Comparison of ENCODE assay signal across 39 cellular contexts in genomic region chr12:9068600-9068999, GRCh38. TPM values are rescaled to one million over a fixed set of nuclear protein-coding genes. Genes with fewer than 3 reads are reported as not detected.
DNase-seq lines count a peak whose midpoint lies in the region; ATAC-seq, FAIRE-seq and TF ChIP-seq lines count a peak whose summit lies in the region.
"Had no signal": no experiment of that assay in that cellular context is flagged by ENCODE, and none has a peak within 500 bp of the region (broad histone marks: within the 10 kb centered on the region; RNA-seq: fewer than 3 reads in every experiment).

No MANE protein-coding gene starts in this region.

- H3K9me3 Mint-ChIP-seq in central memory CD8-positive, alpha-beta T cell: no peaks in the 10 kb centered on the region
- H3K9me3 Mint-ChIP-seq: CD4-positive, alpha-beta memory T cell; CD4-positive, alpha-beta T cell; CD8-positive, alpha-beta T cell had no signal

- H3K4me2 ChIP-seq in HepG2 (ENCODE audit: low read depth, low read length) (no peak overlapping the region), OCI-LY3 (ENCODE audit: low read length) (peak overlapping the region; percentile 27)
- H3K4me2 ChIP-seq: A549; BLaER1; BLaER1 treated with 17β-estradiol and CSF1 and Interleukin-3, amounts not matched to agents 10 nM and 100 nM had no signal

- H3K27ac ChIP-seq in HepG2 (ENCODE audit: extremely low read length, insufficient read depth, low read length) (no peak overlapping the region), right lobe of liver (no peak overlapping the region), HEK293 (ENCODE audit: extremely low read depth, low read depth, low read length) (no peak overlapping the region), OCI-LY3 (ENCODE audit: low read length) (no peak overlapping the region)
- H3K27ac ChIP-seq: 22Rv1; A549; BLaER1; BLaER1 treated with 17β-estradiol and CSF1 and Interleukin-3, amounts not matched to agents 10 nM and 100 nM; C4-2B had no signal

- peak overlapping the region; percentile 38 for H3K27ac Mint-ChIP-seq in central memory CD8-positive, alpha-beta T cell (ENCODE audit: low read depth)
- H3K27ac Mint-ChIP-seq: B cell; CD4-positive, alpha-beta T cell; CD4-positive, CD25-positive, alpha-beta regulatory T cell; CD8-positive, alpha-beta T cell had no signal

- DNase-seq in HepG2 (ENCODE audit: low spot score) (no peak), right lobe of liver (no peak), NCI-H69 (lab: John Stamatoyannopoulos, UW) (no peak), iPS-NIHi11 (ENCODE audit: low spot score) (no peak), Kasumi-1 (lab: John Stamatoyannopoulos, UW) (no peak)
- DNase-seq in central memory CD8-positive, alpha-beta T cell (ENCODE audit: low spot score in 2 of 2): no peak
- DNase-seq: 8988T; ACHN; AML-193; BE2C; C1 segment of cervical spinal cord; Caco-2; Calu3; CD4-positive, alpha-beta memory T cell; CD4-positive, alpha-beta T cell; CD4-positive, CD25-positive, alpha-beta regulatory T cell; CD8-positive, alpha-beta memory T cell; CD8-positive, alpha-beta T cell; COR-L47; DMS 273 treated with DMSO at 0.1 percent for 48 hours; DMS153; DMS53; DMS79; DMS79 treated with DMSO at 0.1 percent for 48 hours; DND-41; EL had no signal

- no peaks in the 10 kb centered on the region for H3K79me2 ChIP-seq in HepG2 (ENCODE audit: insufficient read depth, low read length)
- no peaks in the 10 kb centered on the region for H3K79me2 ChIP-seq in OCI-LY3 (ENCODE audit: low read length)

- TF ChIP-seq POLR2A in HepG2 (IDR thresholded peaks at IDR 0.05; ENCODE audit: insufficient read depth in 1 of 2, low read depth in 2 of 2, low read length in 2 of 2) (no peak), right lobe of liver (IDR thresholded peaks at IDR 0.05) (no peak)

- ATAC-seq in HepG2 (no peak), right lobe of liver (no peak)
- no peak for ATAC-seq in central memory CD8-positive, alpha-beta T cell (replicated peaks; ENCODE audit: extremely low read depth, poor library complexity, severe bottlenecking)
- ATAC-seq: A549; CD8-positive, alpha-beta T cell had no signal

- no peak for TF ChIP-seq RAD21 in HepG2 (CRISPR knock-in tag; IDR thresholded peaks at IDR 0.05)

- in situ Hi-C loops in HepG2 (cut with HindIII; ENCODE audit: extremely low pct_ligation_motif_present, low pct_unique_long_range_greater_than_20kb): no loop called here

- H3K4me3 Mint-ChIP-seq in central memory CD8-positive, alpha-beta T cell: no peak overlapping the region
- H3K4me3 Mint-ChIP-seq: B cell; CD14-positive monocyte; CD4-positive, alpha-beta memory T cell; CD4-positive, alpha-beta T cell; CD4-positive, CD25-positive, alpha-beta regulatory T cell; CD8-positive, alpha-beta memory T cell; CD8-positive, alpha-beta T cell had no signal

- TF ChIP-seq EP300 in HepG2 (IDR thresholded peaks at IDR 0.05; ENCODE audit: low read depth in 2 of 2, low read length in 2 of 2) (no peak), HepG2 (CRISPR knock-in tag; IDR thresholded peaks at IDR 0.05; ENCODE audit: borderline replicate concordance) (no peak)

- H4K20me1 ChIP-seq in HepG2 (ENCODE audit: insufficient read depth, low read length): peaks cover 16% of the 10 kb centered on the region
- no peaks in the 10 kb centered on the region for H4K20me1 ChIP-seq in OCI-LY3 (ENCODE audit: insufficient read depth, low read length)
- H4K20me1 ChIP-seq: BLaER1; BLaER1 treated with 17β-estradiol and CSF1 and Interleukin-3, amounts not matched to agents 10 nM and 100 nM had no signal

- no peak for TF ChIP-seq CTCF in HepG2 (CRISPR knock-in tag; IDR thresholded peaks at IDR 0.05)
- TF ChIP-seq CTCF in right lobe of liver (IDR thresholded peaks at IDR 0.05): no peak
- TF ChIP-seq CTCF in HEK293 (tag by site-specific recombination; IDR thresholded peaks at IDR 0.05): no peak
- no peak for TF ChIP-seq CTCF in OCI-LY3 (IDR thresholded peaks at IDR 0.05; ENCODE audit: low read depth, low read length)

- FAIRE-seq in HepG2 (lab: Jason Lieb, UNC): no peak
- FAIRE-seq: A204.1, D721Med had no signal

- H3K36me3 Mint-ChIP-seq in central memory CD8-positive, alpha-beta T cell (ENCODE audit: insufficient read depth): peaks cover 20% of the 10 kb centered on the region
- H3K36me3 Mint-ChIP-seq: CD14-positive monocyte; CD4-positive, CD25-positive, alpha-beta regulatory T cell had no signal

- CTCF ChIA-PET in HepG2 (lab: Yijun Ruan, JAX; ENCODE audit: low intra/inter-chr PET ratio, low total read pairs): no interaction called here
- CTCF ChIA-PET in HEK293 (lab: Yijun Ruan, JAX): no interaction called here

- H3K4me1 ChIP-seq in HepG2 (ENCODE audit: insufficient read depth, low read length): peaks cover 56% of the 10 kb centered on the region
- peaks cover 0 to 71% (median 12%) of the 10 kb centered on the region in 4 donors for H3K4me1 ChIP-seq in right lobe of liver
- peaks cover 4% of the 10 kb centered on the region for H3K4me1 ChIP-seq in HEK293 (ENCODE audit: control insufficient read depth, insufficient read depth, low read length)
- H3K4me1 ChIP-seq in OCI-LY3 (ENCODE audit: low read length): peaks cover 8% of the 10 kb centered on the region; the same call in 1 of the 2 replicates
- H3K4me1 ChIP-seq: BE2C had no signal

- POLR2A ChIA-PET in HepG2 (lab: Yijun Ruan, JAX): no interaction called here
- POLR2A ChIA-PET in HEK293 (lab: Yijun Ruan, JAX): no interaction called here

- BruUV-seq in HepG2 (replicated peaks; lab: Mats Ljungman, UMichigan): no TSS peak

- H3K4me3 ChIP-seq in HepG2 (replicated peaks in 1 of 3; ENCODE audit: insufficient read depth in 1 of 3, low read depth in 2 of 3, low read length in 3 of 3): no peak overlapping the region
- no peak overlapping the region for H3K4me3 ChIP-seq in right lobe of liver
- no peak overlapping the region for H3K4me3 ChIP-seq in HEK293 (ENCODE audit: low read depth, low read length)
- H3K4me3 ChIP-seq in OCI-LY3 (ENCODE audit: low read length): 0 out of 2 replicates have a peak overlapping the region, but pooled peaks have one; percentile 5
- H3K4me3 ChIP-seq: A549; BLaER1; BLaER1 treated with 17β-estradiol and CSF1 and Interleukin-3, amounts not matched to agents 10 nM and 100 nM had no signal

- intact Hi-C loops in HepG2 (cut with micrococcal nuclease; ENCODE audit: unreplicated experiment): no loop called here
- intact Hi-C loops in right lobe of liver (cut with DNase I): no loop called here

- H3K27me3 Mint-ChIP-seq in central memory CD8-positive, alpha-beta T cell: no peaks in the 10 kb centered on the region
- H3K27me3 Mint-ChIP-seq: CD4-positive, alpha-beta memory T cell; CD4-positive, alpha-beta T cell; CD8-positive, alpha-beta memory T cell had no signal

- no peaks in the 10 kb centered on the region; a peak in 1 of 5 replicates for H3K27me3 ChIP-seq in HepG2 (ENCODE audit: control insufficient read depth in 1 of 2, insufficient read depth in 2 of 2, low read length in 2 of 2)
- H3K27me3 ChIP-seq in right lobe of liver: no peaks in the 10 kb centered on the region
- H3K27me3 ChIP-seq in OCI-LY3 (ENCODE audit: low read depth, low read length): peaks cover 14% of the 10 kb centered on the region; the same call in 1 of the 2 replicates

- peaks cover 33% of the 10 kb centered on the region for H3K4me1 Mint-ChIP-seq in central memory CD8-positive, alpha-beta T cell

- WGBS in HepG2 (ENCODE audit: low lambda C conversion rate): 100% methylated on average over 4 of the region's 4 CpGs
- WGBS in right lobe of liver (ENCODE audit: insufficient coverage, low coverage, low lambda C conversion rate, missing lambda C conversion rate): 85% methylated on average over 4 of the region's 4 CpGs

- H3K9me3 ChIP-seq in HepG2 (ENCODE audit: low read length) (no peaks in the 10 kb centered on the region), right lobe of liver (no peaks in the 10 kb centered on the region), HEK293 (ENCODE audit: control insufficient read depth, insufficient read depth, low read depth, low read length) (no peaks in the 10 kb centered on the region), OCI-LY3 (ENCODE audit: insufficient read depth, low read length) (no peaks in the 10 kb centered on the region)
- H3K9me3 ChIP-seq: A549, BE2C, Caco-2 had no signal

- no peak overlapping the region for H2AFZ ChIP-seq in HepG2 (ENCODE audit: low read length)
- no peak overlapping the region for H2AFZ ChIP-seq in OCI-LY3 (ENCODE audit: low read depth, low read length)

- H3K36me3 ChIP-seq in HepG2 (replicated peaks in 1 of 2; ENCODE audit: control insufficient read depth in 1 of 2, insufficient read depth in 2 of 2, low read length in 2 of 2) (peaks cover 18 to 56% of the 10 kb centered on the region in 2 experiments), right lobe of liver (peaks cover 15 to 67% (median 28%) of the 10 kb centered on the region in 4 donors), HEK293 (ENCODE audit: control insufficient read depth in 2 of 2, insufficient read depth in 1 of 2, low read length in 2 of 2) (no peaks in the 10 kb centered on the region), OCI-LY3 (replicated peaks; ENCODE audit: low read depth, low read length) (peaks cover 3% of the 10 kb centered on the region)
- H3K36me3 ChIP-seq: BE2C, BLaER1 had no signal

- no peak overlapping the region for H3K9ac ChIP-seq in HepG2 (ENCODE audit: insufficient read depth, low read depth, low read length)
- H3K9ac ChIP-seq in OCI-LY3 (ENCODE audit: low read length): no peak overlapping the region
- H3K9ac ChIP-seq: BLaER1; BLaER1 treated with 17β-estradiol and CSF1 and Interleukin-3, amounts not matched to agents 10 nM and 100 nM had no signal

RNA-seq across cellular contexts. Expression of gene A2M, which starts 47.1 kb away (rescaled TPM):
- 1,675 and 2,807 TPM in 2 replicates for total RNA-seq in HepG2 (2016; rRNA removed; fragmentation: Illumina TruSeq; extraction: Trizol)
- total RNA-seq in HepG2 (2016; cell fraction: cytosol; rRNA removed; fragmentation: Illumina TruSeq; extraction: Trizol; ENCODE audit: low read depth): 234 and 270 TPM in 2 replicates
- 1,476 and 2,691 TPM in 2 replicates for total RNA-seq in HepG2 (2016; cell fraction: insoluble cytoplasmic fraction; rRNA removed; fragmentation: Illumina TruSeq; extraction: Trizol)
- 813 and 957 TPM in 2 replicates for total RNA-seq in HepG2 (2016; cell fraction: membrane; rRNA removed; fragmentation: Illumina TruSeq; extraction: Trizol)
- 2,507 and 2,973 TPM in 2 replicates for total RNA-seq in HepG2 (2016; cell fraction: nucleus; rRNA removed; fragmentation: Illumina TruSeq; extraction: Trizol)
- polyA plus RNA-seq in HepG2 (2011; rRNA removed): 6,551 and 8,760 TPM in 2 replicates
- polyA plus RNA-seq in HepG2 (2011; cell fraction: cytosol; rRNA removed): 4,485 and 9,624 TPM in 2 replicates
- 2,489 and 3,325 TPM in 2 replicates for polyA plus RNA-seq in HepG2 (2011; cell fraction: nucleus; rRNA removed)
- 4,336 and 6,335 TPM in 2 replicates for polyA plus RNA-seq in HepG2 (2012)
- 214 and 262 TPM in 2 replicates for polyA plus RNA-seq in HepG2 (2016; cell fraction: cytosol; fragmentation: Illumina TruSeq; extraction: Trizol; ENCODE audit: low read depth)
- 1,149 and 1,250 TPM in 2 replicates for polyA plus RNA-seq in HepG2 (2016; cell fraction: insoluble cytoplasmic fraction; fragmentation: Illumina TruSeq; extraction: Trizol; ENCODE audit: low read depth)
- polyA plus RNA-seq in HepG2 (2016; cell fraction: membrane; fragmentation: Illumina TruSeq; extraction: Trizol; ENCODE audit: low read depth): 465 and 618 TPM in 2 replicates
- 2,564 and 2,683 TPM in 2 replicates for polyA plus RNA-seq in HepG2 (2016; cell fraction: nucleus; fragmentation: Illumina TruSeq; extraction: Trizol; ENCODE audit: insufficient read depth, low read depth)
- 3.9 and 4,519 TPM in 2 replicates for polyA minus RNA-seq in HepG2 (2011; rRNA and poly(A)+ RNA removed; ENCODE audit: low replicate concordance)
- 3,071 and 7,219 TPM in 2 replicates for polyA minus RNA-seq in HepG2 (2011; cell fraction: cytosol; rRNA and poly(A)+ RNA removed)
- 2,321 and 4,395 TPM in 2 replicates for polyA minus RNA-seq in HepG2 (2011; cell fraction: nucleus; rRNA and poly(A)+ RNA removed)
- total RNA-seq in right lobe of liver: 1,000 to 10,000 TPM in 5 of 6 experiments, 100 to 1,000 TPM in 1; 978 to 3,352 (median 2,507) TPM
- total RNA-seq: A172; B cell; Calu3; CD4-positive, alpha-beta T cell; CD4-positive, CD25-positive, alpha-beta regulatory T cell; CD8-positive, alpha-beta T cell; Daoy had no signal
- polyA plus RNA-seq: A549; CD4-positive, CD25-positive, alpha-beta regulatory T cell had no signal
